ENCODE assay signal across 8 cellular contexts in genomic region chr14:90827919-90828610, GRCh38. TPM values are rescaled to one million over a fixed set of nuclear protein-coding genes. Genes with fewer than 3 reads are reported as not detected.
DNase-seq lines count a peak whose midpoint lies in the region; ATAC-seq and TF ChIP-seq lines count a peak whose summit lies in the region.

No MANE protein-coding gene starts in this region.

- no peaks in the 10 kb centered on the region for H3K9me3 ChIP-seq in vagina

- TF ChIP-seq POLR2A in vagina (IDR thresholded peaks at IDR 0.05), result peak in 1 of 2 donors; percentile 19

- no peaks in the 10 kb centered on the region for H3K27me3 ChIP-seq in vagina

- peaks cover 14% of the 10 kb centered on the region for H3K4me1 ChIP-seq in vagina

- ATAC-seq in GM18498 (IDR thresholded peaks at IDR 0.05; ENCODE audit: unreplicated experiment) (peak; percentile 99), HG02885 (IDR thresholded peaks at IDR 0.05; ENCODE audit: poor library complexity, unreplicated experiment) (peak; percentile 99)

- H3K4me3 ChIP-seq in astrocyte of the spinal cord (ENCODE audit: low read depth, low read length) (peak overlapping the region; percentile 21), vagina (peak overlapping the region; percentile 35 to 45)

- in situ Hi-C loops in astrocyte of the spinal cord (cut with HindIII; ENCODE audit: low sequenced_read_pairs), result no loop called here

- no peaks in the 10 kb centered on the region for H3K36me3 ChIP-seq in vagina

- DNase-seq in NCI-H146 treated with DMSO at 0.1 percent for 48 hours (lab: John Stamatoyannopoulos, UW; ENCODE audit: unreplicated experiment) (peak; percentile 61), T1000 (lab: John Stamatoyannopoulos, UW) (peak; percentile 88), astrocyte of the spinal cord (ENCODE audit: low read depth, low spot score) (peak; percentile 84), hippocampal formation (lab: John Stamatoyannopoulos, UW) (peak; percentile 94 to 95), renal cortical epithelial cell (ENCODE audit: low read depth) (peak; percentile 71), vagina (ENCODE audit: extremely low spot score in 2 of 2) (peak in 1 of 2 donors; percentile 94)

- intact Hi-C loops in vagina (cut with DNase I), result no loop called here

- peak overlapping the region; percentile 60 for H3K27ac ChIP-seq in vagina

- TF ChIP-seq CTCF in astrocyte of the spinal cord (IDR thresholded peaks at IDR 0.05; ENCODE audit: low read depth, low read length), result no peak
- TF ChIP-seq CTCF in vagina (IDR thresholded peaks at IDR 0.05), result no peak

RNA-seq across cellular contexts. Expression of gene TTC7B, which starts 11.8 kb away (rescaled TPM):
- 16.7 and 27.1 TPM in 2 replicates for total RNA-seq in renal cortical epithelial cell
- total RNA-seq in vagina, result 56.0 TPM
